ENCODE assay signal across 27 cellular contexts in genomic region chr15:40412095-40412759, GRCh38. TPM values are rescaled to one million over a fixed set of nuclear protein-coding genes. Genes with fewer than 3 reads are reported as not detected.
DNase-seq lines count a peak whose midpoint lies in the region; ATAC-seq and TF ChIP-seq lines count a peak whose summit lies in the region.
"Had no signal": no experiment of that assay in that cellular context is flagged by ENCODE, and none has a peak within 500 bp of the region (broad histone marks: within the 10 kb centered on the region; RNA-seq: fewer than 3 reads in every experiment).

No MANE protein-coding gene starts in this region.

- TF ChIP-seq CTCF in colonic mucosa (IDR thresholded peaks at IDR 0.05) (no peak), neutrophil (IDR thresholded peaks at IDR 0.05) (no peak), ovary (IDR thresholded peaks at IDR 0.05) (no peak)

- WGBS in ovary, 3 donors: 79 to 82% (median 80%) methylated on average over 7 of the region's 7 CpGs

- peaks cover 55% of the 10 kb centered on the region for H3K36me3 ChIP-seq in CD4-positive, CD25-positive, alpha-beta regulatory T cell (ENCODE audit: control insufficient read depth, insufficient read depth, low read length)
- peaks cover 12% of the 10 kb centered on the region for H3K36me3 ChIP-seq in colonic mucosa
- peaks cover 46% of the 10 kb centered on the region for H3K36me3 ChIP-seq in neutrophil
- H3K36me3 ChIP-seq in ovary: no peaks in the 10 kb centered on the region

- TF ChIP-seq EP300 in ovary (IDR thresholded peaks at IDR 0.05): no peak

- H3K27me3 ChIP-seq in CD4-positive, CD25-positive, alpha-beta regulatory T cell (ENCODE audit: control insufficient read depth, insufficient read depth, low read length): no peaks in the 10 kb centered on the region
- H3K27me3 ChIP-seq in colonic mucosa: no peaks in the 10 kb centered on the region
- H3K27me3 ChIP-seq in neutrophil: no peaks in the 10 kb centered on the region
- H3K27me3 ChIP-seq in ovary: no peaks in the 10 kb centered on the region
- H3K27me3 ChIP-seq: esophagus muscularis mucosa, gastrocnemius medialis, SJCRH30 had no signal

- H3K27ac Mint-ChIP-seq in CD4-positive, CD25-positive, alpha-beta regulatory T cell: peak overlapping the region; percentile 59 to 98 (median 65)
- H3K27ac Mint-ChIP-seq: activated naive CD8-positive, alpha-beta T cell; activated T-helper 1 cell treated with anti-CD3 and anti-CD28 coated beads, Interleukin-12 subunit alpha, Interleukin-12 subunit beta, Interleukin-2, Interleukin-4 antibody, amounts not matched to agents 30 ng/mL and 10 ng/mL and 1 ng/mL, durations not matched to agents 14 hours and 24 hours and 36 hours; memory B cell had no signal

- no peak overlapping the region for H3K27ac ChIP-seq in CD4-positive, CD25-positive, alpha-beta regulatory T cell (ENCODE audit: insufficient read depth, low read length, poor library complexity, severe bottlenecking)
- no peak overlapping the region for H3K27ac ChIP-seq in colonic mucosa
- peak overlapping the region; percentile 50 for H3K27ac ChIP-seq in neutrophil
- H3K27ac ChIP-seq in ovary: no peak overlapping the region
- H3K27ac ChIP-seq: esophagus muscularis mucosa, gastrocnemius medialis, PC-9, SJCRH30, thoracic aorta had no signal

- H3K9me3 ChIP-seq in CD4-positive, CD25-positive, alpha-beta regulatory T cell (ENCODE audit: control insufficient read depth in 2 of 2, low read length in 2 of 2): no peaks in the 10 kb centered on the region
- H3K9me3 ChIP-seq in colonic mucosa (no peaks in the 10 kb centered on the region), neutrophil (no peaks in the 10 kb centered on the region), ovary (no peaks in the 10 kb centered on the region)
- H3K9me3 ChIP-seq: esophagus muscularis mucosa, gastrocnemius medialis, SJCRH30, thoracic aorta had no signal

- intact Hi-C loops in colonic mucosa (cut with DNase I): no loop called here
- intact Hi-C loops in ovary (cut with DNase I): no loop called here

- no peak overlapping the region for H3K4me3 ChIP-seq in CD4-positive, CD25-positive, alpha-beta regulatory T cell (ENCODE audit: low read depth, low read length)
- no peak overlapping the region for H3K4me3 ChIP-seq in colonic mucosa
- H3K4me3 ChIP-seq in neutrophil (ENCODE audit: low read depth in 1 of 2, low read length in 1 of 2): no peak overlapping the region
- H3K4me3 ChIP-seq in ovary: no peak overlapping the region
- H3K4me3 ChIP-seq: esophagus muscularis mucosa, gastrocnemius medialis, GM12878, PC-9, SJCRH30, thoracic aorta had no signal

- peaks cover 43% of the 10 kb centered on the region for H3K36me3 Mint-ChIP-seq in CD4-positive, CD25-positive, alpha-beta regulatory T cell

- ATAC-seq in CD4-positive, CD25-positive, alpha-beta regulatory T cell (ENCODE audit: low read depth in 2 of 2): no peak
- ATAC-seq in GM21528 (IDR thresholded peaks at IDR 0.05; ENCODE audit: low FRiP score, unreplicated experiment): no peak
- ATAC-seq: effector memory CD8-positive, alpha-beta T cell; GM12878 had no signal

- H3K9me3 Mint-ChIP-seq in CD4-positive, CD25-positive, alpha-beta regulatory T cell: peaks cover 0 to 2% (median 0%) of the 10 kb centered on the region in 7 donors
- H3K9me3 Mint-ChIP-seq: activated T-helper 1 cell treated with anti-CD3 and anti-CD28 coated beads, Interleukin-12 subunit alpha, Interleukin-12 subunit beta, Interleukin-2, Interleukin-4 antibody, amounts not matched to agents 30 ng/mL and 10 ng/mL and 1 ng/mL, durations not matched to agents 14 hours and 24 hours and 36 hours; effector memory CD8-positive, alpha-beta T cell; memory B cell had no signal

- H3K9ac ChIP-seq in colonic mucosa (ENCODE audit: low read depth in 2 of 2, low read length in 2 of 2): no peak overlapping the region

- H3K27me3 Mint-ChIP-seq in CD4-positive, CD25-positive, alpha-beta regulatory T cell: no peaks in the 10 kb centered on the region
- H3K27me3 Mint-ChIP-seq: activated naive CD8-positive, alpha-beta T cell; brain; effector memory CD8-positive, alpha-beta T cell; memory B cell had no signal

- DNase-seq in CD4-positive, CD25-positive, alpha-beta regulatory T cell: no peak
- DNase-seq in colonic mucosa (peak; percentile 80), hepatic stellate cell (ENCODE audit: low spot score) (no peak), ovary (no peak)
- DNase-seq: C1 segment of cervical spinal cord; Calu3; effector memory CD8-positive, alpha-beta T cell; gastrocnemius medialis; NCI-H1048; NCI-H1694 treated with DMSO at 0.1 percent for 48 hours; NCI-H2171; NCI-H524; PC-9; SJCRH30; stimulated activated CD4-positive, alpha-beta T cell treated with anti-CD3 and anti-CD28 coated beads, Interleukin-4, amount 100 ng/mL, for 1 hour; stimulated activated naive CD4-positive, alpha-beta T cell; T-helper 1 cell had no signal

- H3K4me3 Mint-ChIP-seq in CD4-positive, CD25-positive, alpha-beta regulatory T cell: no peak overlapping the region
- H3K4me3 Mint-ChIP-seq: activated naive CD8-positive, alpha-beta T cell; activated T-helper 1 cell treated with anti-CD3 and anti-CD28 coated beads, Interleukin-12 subunit alpha, Interleukin-12 subunit beta, Interleukin-2, Interleukin-4 antibody, amounts not matched to agents 30 ng/mL and 10 ng/mL and 1 ng/mL, durations not matched to agents 14 hours and 24 hours and 36 hours; brain; effector memory CD8-positive, alpha-beta T cell; memory B cell had no signal

- H3K4me1 Mint-ChIP-seq in CD4-positive, CD25-positive, alpha-beta regulatory T cell: peaks cover 4 to 15% (median 10%) of the 10 kb centered on the region in 4 donors

- no peak for TF ChIP-seq POLR2A in ovary (IDR thresholded peaks at IDR 0.05)

- peaks cover 2% of the 10 kb centered on the region for H3K4me1 ChIP-seq in CD4-positive, CD25-positive, alpha-beta regulatory T cell (ENCODE audit: control insufficient read depth, insufficient read depth, low read length, poor library complexity, severe bottlenecking)
- H3K4me1 ChIP-seq in colonic mucosa (no peaks in the 10 kb centered on the region), neutrophil (ENCODE audit: control insufficient read depth in 1 of 2, insufficient read depth in 1 of 2, low read depth in 1 of 2, low read length in 1 of 2) (peaks cover 30 to 36% of the 10 kb centered on the region in 2 experiments), ovary (ENCODE audit: insufficient read depth) (no peaks in the 10 kb centered on the region)
- H3K4me1 ChIP-seq: gastrocnemius medialis, SJCRH30 had no signal

TF ChIP-seq in PFSK-1, 5 proteins besides CTCF, POLR2A, EP300 and RAD21 (continues in another document):
- peak; percentile 19; the same call in 1 of the 2 replicates for TF ChIP-seq POLR2AphosphoS5 (IDR thresholded peaks at IDR 0.05; ENCODE audit: low read depth, low read length)

RNA-seq across cellular contexts. Expression of gene IVD, which starts 6.6 kb away (rescaled TPM):
- total RNA-seq in CD4-positive, CD25-positive, alpha-beta regulatory T cell: 40.2 TPM
- 10 to 100 TPM; 25.0 to 36.3 (median 32.4) TPM for polyA plus RNA-seq in CD4-positive, CD25-positive, alpha-beta regulatory T cell
- 63.8 TPM for polyA plus RNA-seq in PFSK-1 (2012; ENCODE audit: insufficient read length, low read depth)
- total RNA-seq in colonic mucosa (10 to 100 TPM; 74.1 to 86.1 TPM), ovary (100 to 1,000 TPM in 1 of 7 donors, 10 to 100 TPM in 6; 51.5 to 105 (median 91.7) TPM)
- polyA plus RNA-seq in ovary: 10 to 100 TPM; 53.2 to 98.4 TPM

RNA-seq across cellular contexts. Expression of gene BAHD1, which starts 28.5 kb away (rescaled TPM):
- total RNA-seq in CD4-positive, CD25-positive, alpha-beta regulatory T cell: 32.9 TPM
- polyA plus RNA-seq in CD4-positive, CD25-positive, alpha-beta regulatory T cell: 1 to 10 TPM; 1.3 to 1.6 (median 1.5) TPM
- polyA plus RNA-seq in PFSK-1 (2012; ENCODE audit: insufficient read length, low read depth): 55.5 TPM
- total RNA-seq in colonic mucosa (10 to 100 TPM; 25.3 to 26.3 TPM), ovary (10 to 100 TPM; 16.0 to 67.3 (median 45.7) TPM)
- polyA plus RNA-seq in ovary: 10 to 100 TPM; 14.8 to 21.2 TPM

RNA-seq across cellular contexts. Expression of gene KNSTRN, which starts 29.7 kb away (rescaled TPM):
- total RNA-seq in CD4-positive, CD25-positive, alpha-beta regulatory T cell: 10.5 TPM
- polyA plus RNA-seq in CD4-positive, CD25-positive, alpha-beta regulatory T cell: 1 to 10 TPM; 3.3 to 6.1 (median 4.4) TPM
- polyA plus RNA-seq in PFSK-1 (2012; ENCODE audit: insufficient read length, low read depth): 41.4 TPM
- total RNA-seq in colonic mucosa (10 to 100 TPM; 12.2 to 51.2 TPM), ovary (1 to 10 TPM; 6.0 to 7.9 (median 6.6) TPM)
- polyA plus RNA-seq in ovary: 10 to 100 TPM in 1 of 2 donors, 1 to 10 TPM in 1; 5.8 to 10.7 TPM

RNA-seq across cellular contexts. Expression of gene DISP2, which starts 54.2 kb away (rescaled TPM):
- total RNA-seq in CD4-positive, CD25-positive, alpha-beta regulatory T cell: 0.22 TPM
- polyA plus RNA-seq in CD4-positive, CD25-positive, alpha-beta regulatory T cell: under 1 TPM; 0.10 to 0.54 (median 0.21) TPM
- 3.5 TPM for polyA plus RNA-seq in PFSK-1 (2012; ENCODE audit: insufficient read length, low read depth)
- 10 to 100 TPM; 12.6 to 16.3 TPM for total RNA-seq in colonic mucosa
- total RNA-seq in ovary: 10 to 100 TPM in 1 of 7 donors, 1 to 10 TPM in 3, under 1 TPM in 1, not detected in 2; 0.48 to 12.9 (median 1.5) TPM
- 1 to 10 TPM; 2.3 to 8.2 TPM for polyA plus RNA-seq in ovary
- total RNA-seq: GM12878 had no signal

RNA-seq across cellular contexts. Expression of gene CHST14, which starts 58.6 kb away (rescaled TPM):
- 6.3 TPM for total RNA-seq in CD4-positive, CD25-positive, alpha-beta regulatory T cell
- polyA plus RNA-seq in CD4-positive, CD25-positive, alpha-beta regulatory T cell: 1 to 10 TPM; 1.1 to 2.0 (median 1.4) TPM
- 19.9 TPM for polyA plus RNA-seq in PFSK-1 (2012; ENCODE audit: insufficient read length, low read depth)
- 1 to 10 TPM; 3.9 to 4.5 TPM for total RNA-seq in colonic mucosa
- 10 to 100 TPM in 6 of 7 donors, 1 to 10 TPM in 1; 8.2 to 28.3 (median 23.8) TPM for total RNA-seq in ovary
- 10 to 100 TPM; 19.9 to 25.8 TPM for polyA plus RNA-seq in ovary
